In the genomic region with DNA sequence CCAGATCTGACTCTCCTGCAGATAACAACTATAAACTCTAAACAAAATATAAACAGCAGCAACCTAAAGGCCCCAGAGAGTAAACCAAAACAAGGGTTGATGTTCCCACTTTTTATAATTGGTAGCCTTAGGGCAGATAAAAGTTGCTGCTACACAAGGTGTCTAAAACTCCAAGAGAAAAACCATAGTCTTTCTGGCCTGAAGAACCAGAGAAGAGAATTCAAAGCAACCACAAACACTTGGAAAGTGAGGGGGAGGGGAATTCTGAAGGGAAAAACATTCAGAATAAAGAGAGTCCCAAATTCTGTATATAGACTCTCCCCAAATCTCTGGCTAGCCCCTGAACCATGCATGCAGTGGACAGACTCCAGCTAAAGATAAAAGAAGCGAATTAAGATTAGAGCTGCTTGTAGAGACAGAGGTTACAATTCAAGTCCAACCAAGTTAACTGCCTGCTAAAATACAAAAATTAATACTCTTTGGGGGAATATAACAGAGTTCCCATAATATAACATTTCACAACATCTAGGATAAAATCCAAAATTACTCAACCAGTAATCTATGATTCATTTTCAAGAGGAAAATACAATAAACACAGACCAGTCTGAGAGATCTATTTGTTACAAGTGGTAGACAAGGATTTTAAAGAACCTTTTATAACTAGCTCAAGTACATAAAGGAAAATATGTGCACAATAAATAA, we compare ENCODE assay signal across 20 cellular contexts. TPM values are rescaled to one million over a fixed set of nuclear protein-coding genes. Genes with fewer than 3 reads are reported as not detected.
DNase-seq lines count a peak whose midpoint lies in the region; ATAC-seq, FAIRE-seq and TF ChIP-seq lines count a peak whose summit lies in the region.
"Had no signal": no experiment of that assay in that cellular context is flagged by ENCODE, and none has a peak within 500 bp of the region (broad histone marks: within the 10 kb centered on the region; RNA-seq: fewer than 3 reads in every experiment).

No MANE protein-coding gene starts in this region.

- peak; percentile 11 for ATAC-seq in lung (ENCODE audit: insufficient read depth, low FRiP score)
- ATAC-seq in HG02938 (IDR thresholded peaks at IDR 0.05; ENCODE audit: unreplicated experiment) = no peak
- ATAC-seq: stimulated activated memory B cell treated with anti-CD40 and anti-IgM and Interleukin-4, amounts not matched to agents 10 μg/mL and 1 μg/mL and 100 μg/mL, for 72 hours; T-helper 17 cell had no signal

- H3K36me3 ChIP-seq in lung (ENCODE audit: control insufficient read depth in 2 of 2, insufficient read depth in 2 of 2, low read length in 2 of 2) = no peaks in the 10 kb centered on the region
- H3K36me3 ChIP-seq: ascending aorta, colonic mucosa had no signal

- 85 to 89% methylated on average over 1 of the region's 1 CpG for WGBS in lung, 2 donors

- peak; percentile 94 for FAIRE-seq in endometrium (lab: Jason Lieb, UNC)

- no peak overlapping the region for H3K4me3 ChIP-seq in lung
- H3K4me3 ChIP-seq: ascending aorta, colonic mucosa had no signal

- H3K4me1 ChIP-seq in lung (ENCODE audit: control insufficient read depth in 2 of 2, insufficient read depth in 2 of 2, low read length in 2 of 2) = no peaks in the 10 kb centered on the region
- H3K4me1 ChIP-seq: ascending aorta, colonic mucosa had no signal

- peak; percentile 24 for DNase-seq in AG09319 (ENCODE audit: extremely low read depth, low read depth)
- DNase-seq in HCEC 1CT = peak; percentile 86
- no peak for DNase-seq in lung (ENCODE audit: low spot score)
- no peak for DNase-seq in NCI-H128 (lab: John Stamatoyannopoulos, UW; ENCODE audit: unreplicated experiment)
- DNase-seq in NCI-H2081 treated with DMSO at 0.1 percent for 48 hours (lab: John Stamatoyannopoulos, UW) = no peak
- no peak for DNase-seq in mesenteric fat pad (ENCODE audit: low spot score)
- DNase-seq: activated CD4-positive, alpha-beta memory T cell treated with anti-CD3 and anti-CD28 coated beads for 36 hours; activated naive CD4-positive, alpha-beta T cell; activated T-cell treated with anti-CD3 and anti-CD28 coated beads for 4 hours; AML-193; colonic mucosa; DND-41; glutamatergic neuron; NCI-H1436 treated with DMSO at 0.1 percent for 48 hours; nucleus accumbens; T-helper 17 cell had no signal

- H3K27me3 ChIP-seq in lung (ENCODE audit: control insufficient read depth, insufficient read depth) = no peaks in the 10 kb centered on the region
- H3K27me3 ChIP-seq: ascending aorta, colonic mucosa had no signal

- TF ChIP-seq CTCF in AG09319 (IDR thresholded peaks at IDR 0.05; ENCODE audit: low read depth, low read length) (no peak), lung (IDR thresholded peaks at IDR 0.05; ENCODE audit: control extremely low read depth, extremely low read depth) (no peak)

- no peak overlapping the region for H3K27ac ChIP-seq in lung (ENCODE audit: low read depth in 1 of 2, low read length in 1 of 2)
- H3K27ac ChIP-seq: ascending aorta, colonic mucosa had no signal

- peaks cover 0 to 5% of the 10 kb centered on the region in 2 donors for H3K9me3 ChIP-seq in lung (ENCODE audit: control insufficient read depth in 2 of 2, insufficient read depth in 1 of 2, low read length in 1 of 2)
- H3K9me3 ChIP-seq: ascending aorta, colonic mucosa had no signal

RNA-seq across cellular contexts. Expression of gene RGMB, which starts 37.5 kb away (rescaled TPM):
- total RNA-seq in lung (10 to 100 TPM; 21.2 to 31.7 TPM), mesenteric fat pad (11.3 TPM)
- polyA plus RNA-seq in lung = 1 to 10 TPM; 3.8 to 9.0 TPM

Comparison
In these comparisons a context has a peak if more than half of its experiments do, and no peak if none do; other contexts are left out.
1. DNase-seq: peak in AG09319 (single experiment) and HCEC 1CT (single experiment); none in lung (single experiment), NCI-H128 (single experiment), NCI-H2081 treated with DMSO at 0.1 percent for 48 hours (single experiment) and mesenteric fat pad (single experiment).